8 cellular contexts compared by ENCODE assay signal in the genomic region with DNA sequence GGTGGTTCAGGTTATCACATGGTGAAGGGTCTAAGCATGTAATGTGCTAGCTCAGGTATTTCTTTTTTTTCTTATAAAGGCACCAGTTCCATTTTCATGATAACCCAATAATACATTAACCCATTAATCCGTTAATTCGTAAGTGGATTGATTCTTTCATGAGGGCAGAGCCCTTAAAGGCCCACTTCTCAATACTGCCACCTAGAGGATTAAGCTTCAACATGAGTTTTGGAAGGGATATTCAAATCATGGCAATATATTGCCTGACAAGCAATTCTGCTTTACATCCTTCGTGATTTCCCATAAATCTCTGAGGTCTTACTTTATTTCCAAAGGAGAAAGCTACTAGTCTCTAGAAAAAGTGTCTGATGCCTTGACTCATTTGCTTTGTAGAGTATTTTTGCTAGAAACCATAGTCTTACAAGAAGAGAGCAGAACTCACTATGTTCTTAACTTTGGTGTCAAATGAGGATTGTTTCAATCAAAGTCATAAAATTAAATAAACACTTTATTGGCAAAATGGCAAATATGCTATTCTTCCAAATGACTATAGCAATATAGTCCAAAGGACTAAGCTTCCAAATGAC.
DNase-seq lines count a peak whose midpoint lies in the region; ATAC-seq, FAIRE-seq and TF ChIP-seq lines count a peak whose summit lies in the region.

No MANE protein-coding gene starts in this region.

- no peak overlapping the region for H3K4me3 ChIP-seq in astrocyte (ENCODE audit: insufficient read depth, low read depth, low read length)

- no peaks in the 10 kb centered on the region for H3K9me3 ChIP-seq in astrocyte (ENCODE audit: insufficient read depth, low read depth, low read length)

- no peak overlapping the region for H3K4me3 Mint-ChIP-seq in astrocyte (ENCODE audit: unreplicated experiment)

- peaks cover 7% of the 10 kb centered on the region for H3K27me3 Mint-ChIP-seq in astrocyte (ENCODE audit: low read depth, unreplicated experiment)

- no peaks in the 10 kb centered on the region for H3K27me3 ChIP-seq in astrocyte (ENCODE audit: insufficient read depth, low read length)

- no peak overlapping the region for H3K27ac ChIP-seq in astrocyte (ENCODE audit: low read depth, low read length)

- no peak overlapping the region for H3K27ac Mint-ChIP-seq in astrocyte (ENCODE audit: unreplicated experiment)

- DNase-seq in NCI-H2171 (lab: John Stamatoyannopoulos, UW) (peak; percentile 52), astrocyte (ENCODE audit: low read depth) (no peak), left kidney (ENCODE audit: low read depth, low spot score) (peak; percentile 62)
- DNase-seq in activated T-cell treated with anti-CD3 and anti-CD28 coated beads, Interleukin-2, amount 50 U/mL, for 48 hours: no peak
- DNase-seq in activated CD4-positive, CD25-positive, alpha-beta regulatory T cell (lab: John Stamatoyannopoulos, UW): no peak

- TF ChIP-seq CTCF in GM12874 (IDR thresholded peaks at IDR 0.05; ENCODE audit: insufficient read depth, low read depth, low read length): peak; percentile 60; the same call in 1 of the 2 replicates
- peak; percentile 88 for TF ChIP-seq CTCF in astrocyte (IDR thresholded peaks at IDR 0.05; ENCODE audit: insufficient read depth, low read depth, low read length)

- peak; percentile 77 for FAIRE-seq in astrocyte (lab: Jason Lieb, UNC)

- H2AFZ ChIP-seq in astrocyte (ENCODE audit: low read depth, low read length): no peak overlapping the region

- no peaks in the 10 kb centered on the region for H3K36me3 ChIP-seq in astrocyte (ENCODE audit: insufficient read depth, low read length)

- H4K20me1 ChIP-seq in astrocyte (ENCODE audit: insufficient read depth, low read length): no peaks in the 10 kb centered on the region

- no peak overlapping the region for H3K9ac ChIP-seq in astrocyte (ENCODE audit: low read length)

- ATAC-seq in HG02798 (IDR thresholded peaks at IDR 0.05; ENCODE audit: poor library complexity, unreplicated experiment): peak; percentile 74
- no peak for ATAC-seq in HG03139 (IDR thresholded peaks at IDR 0.05; ENCODE audit: unreplicated experiment)

- no peaks in the 10 kb centered on the region for H3K9me3 Mint-ChIP-seq in astrocyte (ENCODE audit: unreplicated experiment)

- no peak overlapping the region for H3K4me2 ChIP-seq in astrocyte (ENCODE audit: low read length)

- no peaks in the 10 kb centered on the region for H3K4me1 Mint-ChIP-seq in astrocyte (ENCODE audit: low read depth, unreplicated experiment)

- no peaks in the 10 kb centered on the region for H3K36me3 Mint-ChIP-seq in astrocyte (ENCODE audit: low read depth, unreplicated experiment)

- H3K79me2 ChIP-seq in astrocyte (ENCODE audit: insufficient read depth, low read length): no peaks in the 10 kb centered on the region

- no peaks in the 10 kb centered on the region for H3K4me1 ChIP-seq in astrocyte (ENCODE audit: insufficient read depth, low read length)

Comparison
In these comparisons a context has a peak if more than half of its experiments do, and no peak if none do; other contexts are left out.
1. DNase-seq: peak in NCI-H2171 (single experiment) and left kidney (single experiment); none in astrocyte (single experiment), activated T-cell treated with anti-CD3 and anti-CD28 coated beads, Interleukin-2, amount 50 U/mL, for 48 hours (0 of 2) and activated CD4-positive, CD25-positive, alpha-beta regulatory T cell (0 of 4).